Comparison of ENCODE assay signal across 8 cellular contexts in the genomic region with DNA sequence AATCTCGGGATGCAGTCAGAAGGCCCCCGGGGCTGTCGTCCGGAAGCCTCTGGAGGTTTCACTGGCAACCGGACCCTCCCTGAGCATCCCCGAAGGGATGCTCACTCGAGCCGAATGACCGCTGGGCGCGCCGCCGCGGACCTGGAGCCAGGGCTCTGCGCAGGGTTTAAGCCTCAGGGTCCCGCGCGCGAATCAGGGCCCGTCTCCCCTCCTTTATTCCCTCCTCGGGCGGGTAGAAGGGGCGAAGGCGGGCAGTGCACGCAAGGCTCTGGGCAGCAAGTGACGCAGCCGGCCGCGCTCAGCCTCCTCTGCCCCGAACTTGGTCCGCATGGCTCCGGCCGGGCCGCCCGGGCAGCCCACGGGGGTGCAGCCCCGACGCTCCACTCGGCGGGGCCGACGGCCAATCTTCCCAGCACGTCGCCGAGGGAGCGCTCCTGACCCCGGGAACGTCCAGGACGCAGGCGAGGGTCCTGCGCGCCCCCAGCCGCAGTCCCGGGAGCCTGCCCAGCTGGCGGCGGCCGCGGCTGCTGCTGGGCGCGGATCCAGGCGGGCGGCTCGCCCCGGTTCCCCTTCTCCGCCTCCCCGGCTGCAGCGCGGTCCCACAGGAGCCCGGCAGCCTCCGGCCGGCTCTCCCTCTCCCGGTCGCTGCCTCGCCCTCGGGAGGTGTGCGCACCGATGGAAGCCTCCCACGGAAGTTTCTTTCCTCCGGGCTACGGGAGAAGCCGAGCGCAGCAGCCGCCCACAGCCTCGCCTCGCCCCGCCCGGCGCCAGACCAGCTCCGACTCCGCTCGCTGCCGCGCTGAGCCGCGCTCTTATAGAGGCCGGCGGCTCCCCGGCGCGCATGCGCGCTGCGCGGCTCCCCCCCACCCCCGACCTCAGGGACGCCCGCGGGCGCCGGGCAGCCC. TPM values are rescaled to one million over a fixed set of nuclear protein-coding genes. Genes with fewer than 3 reads are reported as not detected.
A peak's percentile ranks its signal among the peaks of the same experiment; 100 is the strongest.
DNase-seq lines count a peak whose midpoint lies in the region; ATAC-seq and TF ChIP-seq lines count a peak whose summit lies in the region.

A gene (minus strand): TSS at position 786 of the 905 bp plus-strand sequence. CDS start 1,041 bp downstream, outside the sequence.

- peak within 1 kb of the TSS; percentile 51 to 59 for H3K4me3 ChIP-seq in ascending aorta
- peak within 1 kb of the TSS; percentile 13 to 52 for H3K4me3 ChIP-seq in right atrium auricular region
- peak within 1 kb of the TSS; percentile 73 for H3K4me3 ChIP-seq in psoas muscle

- 1% methylated on average over 73 to 109 of the region's 110 CpGs for WGBS in psoas muscle, 3 donors

- H3K27ac ChIP-seq in ascending aorta (no peak within 1 kb of the TSS), right atrium auricular region (no peak within 1 kb of the TSS), psoas muscle (peak within 1 kb of the TSS; percentile 82)

- no peaks in the 10 kb centered on the region for H3K36me3 ChIP-seq in ascending aorta
- no peaks in the 10 kb centered on the region for H3K36me3 ChIP-seq in right atrium auricular region
- no peaks in the 10 kb centered on the region for H3K36me3 ChIP-seq in psoas muscle (ENCODE audit: insufficient read depth in 1 of 2, low read depth in 1 of 2)

- H3K27me3 ChIP-seq in ascending aorta: peaks cover 18% of the 10 kb centered on the region
- H3K27me3 ChIP-seq in right atrium auricular region: peaks cover 6 to 22% of the 10 kb centered on the region in 2 donors
- H3K27me3 ChIP-seq in psoas muscle (ENCODE audit: insufficient read depth in 3 of 3, low read length in 2 of 3): peaks cover 0 to 14% (median 0%) of the 10 kb centered on the region in 3 donors

- peak in 5 of 6 experiments; percentile 29 to 63 (median 40) for DNase-seq in stimulated activated naive CD4-positive, alpha-beta T cell (lab: John Stamatoyannopoulos, UW)
- no peak for DNase-seq in stimulated activated naive CD4-positive, alpha-beta T cell treated with Interleukin-2 at 50 U/mL for 16 hours (lab: John Stamatoyannopoulos, UW)
- DNase-seq in RPMI7951 (ENCODE audit: low read depth) (peak; percentile 63), ascending aorta (ENCODE audit: low spot score in 2 of 2) (no peak), right atrium auricular region (ENCODE audit: low spot score) (no peak), psoas muscle (peak; percentile 37 to 64), NCI-H187 treated with DMSO at 0.1 percent for 48 hours (lab: John Stamatoyannopoulos, UW) (no peak)

- H3K4me1 ChIP-seq in ascending aorta (peaks cover 3 to 7% of the 10 kb centered on the region in 2 donors), right atrium auricular region (peaks cover 0 to 30% of the 10 kb centered on the region in 2 donors), psoas muscle (peaks cover 6% of the 10 kb centered on the region)

- TF ChIP-seq CTCF in ascending aorta (IDR thresholded peaks at IDR 0.05) (no peak), right atrium auricular region (IDR thresholded peaks at IDR 0.05) (no peak), psoas muscle (IDR thresholded peaks at IDR 0.05) (no peak)

- no peaks in the 10 kb centered on the region for H3K9me3 ChIP-seq in ascending aorta
- no peaks in the 10 kb centered on the region for H3K9me3 ChIP-seq in right atrium auricular region
- no peaks in the 10 kb centered on the region for H3K9me3 ChIP-seq in psoas muscle

- ATAC-seq in psoas muscle: peak; percentile 74 to 80 (median 76)
- ATAC-seq in HG03571 (IDR thresholded peaks at IDR 0.05; ENCODE audit: unreplicated experiment): no peak

- intact Hi-C loops in ascending aorta (cut with DNase I) (no loop called here), psoas muscle (cut with DNase I) (loop anchor here in 1 of 2 donors (2.0 to 5.0 kb wide), 2 partner anchors 29 to 79 kb away; no protein-coding TSS in a partner anchor)

RNA-seq across cellular contexts. Expression of the gene that starts here (rescaled TPM):
- total RNA-seq in RPMI7951 (2014; rRNA removed; shearing (Covaris generic)): 0.72 and 1.9 TPM in 2 replicates
- total RNA-seq in ascending aorta (not detected), right atrium auricular region (not detected), psoas muscle (1 to 10 TPM; 3.2 to 9.4 (median 5.2) TPM)
- 1 to 10 TPM; 1.3 to 9.6 (median 3.2) TPM for polyA plus RNA-seq in psoas muscle

Comparison
In these comparisons a context has a peak if more than half of its experiments do, and no peak if none do; other contexts are left out.
1. DNase-seq: peak in stimulated activated naive CD4-positive, alpha-beta T cell (5 of 6), RPMI7951 (single experiment) and psoas muscle (2 of 2); none in stimulated activated naive CD4-positive, alpha-beta T cell treated with Interleukin-2 at 50 U/mL for 16 hours (single experiment), ascending aorta (0 of 2), right atrium auricular region (single experiment) and NCI-H187 treated with DMSO at 0.1 percent for 48 hours (single experiment).
2. Peak in every context shown above with its lines, with median percentiles within 50 percentile points of each other: H3K4me3 ChIP-seq.